Comparison of ENCODE assay signal across 26 cellular contexts in genomic region chr6:70163795-70164194, GRCh38.
"Had no signal": no experiment of that assay in that cellular context is flagged by ENCODE, and none has a peak within 500 bp of the region (broad histone marks: within the 10 kb centered on the region; RNA-seq: fewer than 3 reads in every experiment).

No MANE protein-coding gene starts in this region.

- H3K27ac ChIP-seq: breast epithelium, KMS-11 had no signal

- H3K36me3 ChIP-seq: breast epithelium had no signal

- H3K4me2 ChIP-seq: KMS-11 had no signal

- H3K27me3 ChIP-seq: body of pancreas had no signal

- H3K9me3 ChIP-seq: body of pancreas, breast epithelium had no signal

- H3K4me3 ChIP-seq: body of pancreas, breast epithelium had no signal

- H3K9ac ChIP-seq: KMS-11 had no signal

- DNase-seq: activated CD4-positive, alpha-beta T cell treated with anti-CD3 and anti-CD28 coated beads, Interleukin-2, amount 10 ng/mL, durations not matched to agents 24 days and 14 days; activated CD4-positive, alpha-beta T cell treated with anti-CD3 and anti-CD28 coated beads, Interleukin-2, amount 50 U/mL, for 48 hours; activated CD8-positive, alpha-beta T cell treated with anti-CD3 and anti-CD28 coated beads, Interleukin-2, amount 10 ng/mL, durations not matched to agents 7 days and 5 days; activated gamma-delta T cell; activated naive CD4-positive, alpha-beta T cell treated with Interleukin-2 at 50 U/mL for 16 hours; activated naive CD8-positive, alpha-beta T cell treated with anti-CD3 and anti-CD28 coated beads, Interleukin-2, amount 10 ng/mL, durations not matched to agents 7 days and 5 days; activated T-cell treated with anti-CD3 and anti-CD28 coated beads, Interleukin-2, amount 50 U/mL, for 24 hours; body of pancreas; caudate nucleus; cerebellar nuclear complex; NCI-H1105; NCI-H1417 treated with DMSO at 0.1 percent for 48 hours; NCI-H187 treated with DMSO at 0.1 percent for 48 hours; NCI-H2081; NCI-H2171 treated with DMSO at 0.1 percent for 48 hours; NCI-H2227 treated with DMSO at 0.1 percent for 48 hours; NCI-H446; NCI-H510A treated with DMSO at 0.1 percent for 48 hours; NCI-H526 treated with DMSO at 0.1 percent for 48 hours; SHP77; SW 1271; T1000 had no signal

- H3K9me3 Mint-ChIP-seq: activated CD4-positive, alpha-beta T cell treated with anti-CD3 and anti-CD28 coated beads, Interleukin-2, amount 10 ng/mL, durations not matched to agents 24 days and 14 days; activated naive CD4-positive, alpha-beta T cell treated with anti-CD3 and anti-CD28 coated beads, Interleukin-2, amount 50 U/mL, for 24 hours; activated naive CD8-positive, alpha-beta T cell treated with anti-CD3 and anti-CD28 coated beads, Interleukin-2, amount 10 ng/mL, durations not matched to agents 7 days and 5 days; activated T-cell treated with anti-CD3 and anti-CD28 coated beads, Interleukin-2, amount 50 U/mL, for 24 hours; activated T-helper 2 cell treated with anti-CD3 and anti-CD28 coated beads, Interferon-gamma antibody, Interleukin-2, Interleukin-4, amounts not matched to agents 10 μg/mL and 5 μg/mL and 100 μg/mL, durations not matched to agents 14 hours and 24 hours and 36 hours had no signal

- H3K4me3 Mint-ChIP-seq: activated CD4-positive, alpha-beta T cell treated with anti-CD3 and anti-CD28 coated beads, Interleukin-2, amount 10 ng/mL, durations not matched to agents 24 days and 14 days; activated CD8-positive, alpha-beta T cell treated with anti-CD3 and anti-CD28 coated beads, Interleukin-2, amount 10 ng/mL, durations not matched to agents 7 days and 5 days; activated naive CD4-positive, alpha-beta T cell treated with anti-CD3 and anti-CD28 coated beads, Interleukin-2, amount 50 U/mL, for 24 hours; activated naive CD8-positive, alpha-beta T cell treated with anti-CD3 and anti-CD28 coated beads, Interleukin-2, amount 10 ng/mL, durations not matched to agents 7 days and 5 days; activated T-cell treated with anti-CD3 and anti-CD28 coated beads, Interleukin-2, amount 50 U/mL, for 24 hours had no signal

- H3K4me1 Mint-ChIP-seq: activated CD4-positive, alpha-beta T cell treated with anti-CD3 and anti-CD28 coated beads, Interleukin-2, amount 10 ng/mL, durations not matched to agents 24 days and 14 days had no signal

- H3K36me3 Mint-ChIP-seq: activated naive CD4-positive, alpha-beta T cell treated with anti-CD3 and anti-CD28 coated beads, Interleukin-2, amount 50 U/mL, for 24 hours; activated naive CD8-positive, alpha-beta T cell treated with anti-CD3 and anti-CD28 coated beads, Interleukin-2, amount 10 ng/mL, durations not matched to agents 7 days and 5 days had no signal

- H3K27ac Mint-ChIP-seq: activated CD4-positive, alpha-beta T cell treated with anti-CD3 and anti-CD28 coated beads, Interleukin-2, amount 10 ng/mL, durations not matched to agents 24 days and 14 days; activated CD8-positive, alpha-beta T cell treated with anti-CD3 and anti-CD28 coated beads, Interleukin-2, amount 10 ng/mL, durations not matched to agents 7 days and 5 days; activated naive CD4-positive, alpha-beta T cell treated with anti-CD3 and anti-CD28 coated beads, Interleukin-2, amount 50 U/mL, for 24 hours; activated naive CD8-positive, alpha-beta T cell treated with anti-CD3 and anti-CD28 coated beads, Interleukin-2, amount 10 ng/mL, durations not matched to agents 7 days and 5 days; activated T-cell treated with anti-CD3 and anti-CD28 coated beads, Interleukin-2, amount 50 U/mL, for 24 hours; activated T-helper 2 cell treated with anti-CD3 and anti-CD28 coated beads, Interferon-gamma antibody, Interleukin-2, Interleukin-4, amounts not matched to agents 10 μg/mL and 5 μg/mL and 100 μg/mL, durations not matched to agents 14 hours and 24 hours and 36 hours had no signal

- H3K4me1 ChIP-seq: breast epithelium had no signal
